8 cellular contexts compared by ENCODE assay signal in the genomic region with DNA sequence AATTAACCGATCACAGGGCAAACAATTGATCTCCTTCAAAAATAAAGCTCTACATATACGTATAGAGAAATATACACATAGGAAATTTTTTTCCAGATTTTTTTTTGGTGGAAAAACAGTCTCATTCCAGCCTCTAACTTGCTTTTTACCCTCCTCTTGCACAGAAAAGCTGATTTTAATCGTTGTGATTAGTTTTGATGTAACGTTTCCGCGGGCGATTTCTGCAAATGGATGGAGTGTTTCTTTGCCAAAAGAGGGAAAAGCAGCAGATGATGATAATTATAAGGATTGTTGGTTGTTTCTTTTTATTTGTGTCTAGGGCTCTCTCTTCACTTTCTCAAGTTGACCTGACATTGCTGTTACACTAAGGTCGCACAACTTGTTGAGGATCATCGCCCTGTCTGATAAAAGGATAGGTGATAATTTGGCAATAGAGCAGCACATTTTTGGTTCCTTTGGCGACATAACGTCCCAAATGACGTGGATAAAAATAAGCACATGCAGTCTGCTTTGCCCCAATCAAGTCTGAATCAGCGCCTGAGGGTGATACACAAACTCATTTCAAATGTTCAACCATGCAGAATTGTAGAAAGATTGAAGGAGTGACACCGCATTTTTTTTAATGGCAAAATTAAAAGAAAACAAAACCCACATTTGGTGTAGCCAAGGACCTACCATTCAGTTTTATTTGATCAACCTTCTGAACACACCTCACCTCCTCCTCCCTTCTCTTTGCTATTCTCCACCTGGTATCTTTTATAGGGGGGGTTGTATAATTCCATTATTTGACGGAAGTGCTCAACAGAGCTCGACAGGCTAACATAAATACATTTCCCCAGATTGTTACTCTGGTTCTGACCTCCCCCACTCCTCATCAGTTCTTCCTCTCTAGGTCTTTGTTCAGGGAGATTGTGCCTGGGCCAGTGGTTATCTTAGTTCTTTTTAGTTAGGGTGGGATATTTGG.
DNase-seq lines count a peak whose midpoint lies in the region; ATAC-seq and TF ChIP-seq lines count a peak whose summit lies in the region.

No MANE protein-coding gene starts in this region.

- H3K27ac ChIP-seq in 22Rv1 (peak overlapping the region; percentile 87), HEK293 (ENCODE audit: extremely low read depth, low read depth, low read length) (no peak overlapping the region; the same call in 1 of the 2 replicates), muscle layer of colon (ENCODE audit: low read depth, low read length) (peak overlapping the region; percentile 78)

- peak overlapping the region; percentile 89 to 96 (median 95) for H3K4me3 Mint-ChIP-seq in brain

- H3K9me3 ChIP-seq in HEK293 (ENCODE audit: control insufficient read depth, insufficient read depth, low read depth, low read length), result no peaks in the 10 kb centered on the region
- H3K9me3 ChIP-seq in muscle layer of colon (ENCODE audit: low read length), result no peaks in the 10 kb centered on the region

- POLR2A ChIA-PET in HEK293 (lab: Yijun Ruan, JAX), result interaction anchor here (0.7 to 2.2 kb wide), 3 partner anchors 109 to 136 kb away, joined by 3 to 13 read pairs (median 3); a partner anchor contains a TSS

- no peaks in the 10 kb centered on the region for H3K27me3 ChIP-seq in muscle layer of colon (ENCODE audit: control insufficient read depth in 1 of 2, insufficient read depth in 2 of 2, low read length in 2 of 2)

- no peak for DNase-seq in OCI-M2 (lab: John Stamatoyannopoulos, UW; ENCODE audit: unreplicated experiment)
- DNase-seq in HT-29 (ENCODE audit: low spot score), result no peak
- no peak for DNase-seq in DMS79 treated with DMSO at 0.1 percent for 48 hours (lab: John Stamatoyannopoulos, UW)

- H3K27ac Mint-ChIP-seq in brain, result peak overlapping the region; percentile 93 to 97 (median 94)

- H3K4me1 Mint-ChIP-seq in brain, result peaks cover 45% of the 10 kb centered on the region

- peaks cover 17% of the 10 kb centered on the region for H3K4me1 ChIP-seq in HEK293 (ENCODE audit: control insufficient read depth, insufficient read depth, low read length)
- H3K4me1 ChIP-seq in muscle layer of colon (ENCODE audit: insufficient read depth, low read length), result peaks cover 22% of the 10 kb centered on the region

- no peaks in the 10 kb centered on the region for H3K36me3 Mint-ChIP-seq in brain

- CTCF ChIA-PET in HEK293 (lab: Yijun Ruan, JAX), result interaction anchor here (0.6 to 1.2 kb wide), 6 partner anchors 9 to 1287 kb away, joined by 3 to 5 read pairs (median 3); no protein-coding TSS in a partner anchor

- peak overlapping the region; percentile 11 for H3K9ac ChIP-seq in muscle layer of colon (ENCODE audit: low read length)

- TF ChIP-seq CTCF in 22Rv1 (IDR thresholded peaks at IDR 0.05) (no peak), HEK293 (tag by site-specific recombination; IDR thresholded peaks at IDR 0.05) (no peak), brain (conservative IDR thresholded peaks at IDR 0.05) (no peak)

- H3K36me3 ChIP-seq in HEK293 (ENCODE audit: control insufficient read depth in 2 of 2, insufficient read depth in 1 of 2, low read length in 2 of 2), result no peaks in the 10 kb centered on the region
- H3K36me3 ChIP-seq in muscle layer of colon (ENCODE audit: insufficient read depth, low read length), result no peaks in the 10 kb centered on the region

- peaks cover 20% of the 10 kb centered on the region for H3K27me3 Mint-ChIP-seq in brain

- no peak for ATAC-seq in HG03432 (IDR thresholded peaks at IDR 0.05; ENCODE audit: unreplicated experiment)

- H3K9me3 Mint-ChIP-seq in brain, result no peaks in the 10 kb centered on the region

- H3K4me3 ChIP-seq in HEK293 (ENCODE audit: low read depth, low read length) (peak overlapping the region; percentile 58), muscle layer of colon (ENCODE audit: low read depth in 1 of 2, low read length in 2 of 2) (peak overlapping the region; percentile 72 to 73)

TF ChIP-seq in HEK293, 187 proteins besides CTCF, POLR2A, EP300 and RAD21 (continues in another document):
- TF ChIP-seq, protein P1, sequence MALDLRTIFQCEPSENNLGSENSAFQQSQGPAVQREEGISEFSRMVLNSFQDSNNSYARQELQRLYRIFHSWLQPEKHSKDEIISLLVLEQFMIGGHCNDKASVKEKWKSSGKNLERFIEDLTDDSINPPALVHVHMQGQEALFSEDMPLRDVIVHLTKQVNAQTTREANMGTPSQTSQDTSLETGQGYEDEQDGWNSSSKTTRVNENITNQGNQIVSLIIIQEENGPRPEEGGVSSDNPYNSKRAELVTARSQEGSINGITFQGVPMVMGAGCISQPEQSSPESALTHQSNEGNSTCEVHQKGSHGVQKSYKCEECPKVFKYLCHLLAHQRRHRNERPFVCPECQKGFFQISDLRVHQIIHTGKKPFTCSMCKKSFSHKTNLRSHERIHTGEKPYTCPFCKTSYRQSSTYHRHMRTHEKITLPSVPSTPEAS (tag by site-specific recombination; IDR thresholded peaks at IDR 0.05), result no peak
- no peak for TF ChIP-seq SCRT1 (tag by site-specific recombination; IDR thresholded peaks at IDR 0.05; ENCODE audit: borderline replicate concordance)
- TF ChIP-seq, protein P2, sequence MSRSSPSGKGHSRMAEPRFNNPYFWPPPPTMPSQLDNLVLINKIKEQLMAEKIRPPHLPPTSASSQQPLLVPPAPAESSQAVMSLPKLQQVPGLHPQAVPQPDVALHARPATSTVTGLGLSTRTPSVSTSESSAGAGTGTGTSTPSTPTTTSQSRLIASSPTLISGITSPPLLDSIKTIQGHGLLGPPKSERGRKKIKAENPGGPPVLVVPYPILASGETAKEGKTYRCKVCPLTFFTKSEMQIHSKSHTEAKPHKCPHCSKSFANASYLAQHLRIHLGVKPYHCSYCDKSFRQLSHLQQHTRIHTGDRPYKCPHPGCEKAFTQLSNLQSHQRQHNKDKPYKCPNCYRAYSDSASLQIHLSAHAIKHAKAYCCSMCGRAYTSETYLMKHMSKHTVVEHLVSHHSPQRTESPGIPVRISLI (tag by site-specific recombination; IDR thresholded peaks at IDR 0.05), result no peak
- no peak for TF ChIP-seq ZNF664 (tag by site-specific recombination; IDR thresholded peaks at IDR 0.05)
- no peak for TF ChIP-seq SALL2 (tag by site-specific recombination; IDR thresholded peaks at IDR 0.05; ENCODE audit: borderline replicate concordance)
- TF ChIP-seq ZNF621 (tag by site-specific recombination; IDR thresholded peaks at IDR 0.05), result no peak
- TF ChIP-seq, protein P3, sequence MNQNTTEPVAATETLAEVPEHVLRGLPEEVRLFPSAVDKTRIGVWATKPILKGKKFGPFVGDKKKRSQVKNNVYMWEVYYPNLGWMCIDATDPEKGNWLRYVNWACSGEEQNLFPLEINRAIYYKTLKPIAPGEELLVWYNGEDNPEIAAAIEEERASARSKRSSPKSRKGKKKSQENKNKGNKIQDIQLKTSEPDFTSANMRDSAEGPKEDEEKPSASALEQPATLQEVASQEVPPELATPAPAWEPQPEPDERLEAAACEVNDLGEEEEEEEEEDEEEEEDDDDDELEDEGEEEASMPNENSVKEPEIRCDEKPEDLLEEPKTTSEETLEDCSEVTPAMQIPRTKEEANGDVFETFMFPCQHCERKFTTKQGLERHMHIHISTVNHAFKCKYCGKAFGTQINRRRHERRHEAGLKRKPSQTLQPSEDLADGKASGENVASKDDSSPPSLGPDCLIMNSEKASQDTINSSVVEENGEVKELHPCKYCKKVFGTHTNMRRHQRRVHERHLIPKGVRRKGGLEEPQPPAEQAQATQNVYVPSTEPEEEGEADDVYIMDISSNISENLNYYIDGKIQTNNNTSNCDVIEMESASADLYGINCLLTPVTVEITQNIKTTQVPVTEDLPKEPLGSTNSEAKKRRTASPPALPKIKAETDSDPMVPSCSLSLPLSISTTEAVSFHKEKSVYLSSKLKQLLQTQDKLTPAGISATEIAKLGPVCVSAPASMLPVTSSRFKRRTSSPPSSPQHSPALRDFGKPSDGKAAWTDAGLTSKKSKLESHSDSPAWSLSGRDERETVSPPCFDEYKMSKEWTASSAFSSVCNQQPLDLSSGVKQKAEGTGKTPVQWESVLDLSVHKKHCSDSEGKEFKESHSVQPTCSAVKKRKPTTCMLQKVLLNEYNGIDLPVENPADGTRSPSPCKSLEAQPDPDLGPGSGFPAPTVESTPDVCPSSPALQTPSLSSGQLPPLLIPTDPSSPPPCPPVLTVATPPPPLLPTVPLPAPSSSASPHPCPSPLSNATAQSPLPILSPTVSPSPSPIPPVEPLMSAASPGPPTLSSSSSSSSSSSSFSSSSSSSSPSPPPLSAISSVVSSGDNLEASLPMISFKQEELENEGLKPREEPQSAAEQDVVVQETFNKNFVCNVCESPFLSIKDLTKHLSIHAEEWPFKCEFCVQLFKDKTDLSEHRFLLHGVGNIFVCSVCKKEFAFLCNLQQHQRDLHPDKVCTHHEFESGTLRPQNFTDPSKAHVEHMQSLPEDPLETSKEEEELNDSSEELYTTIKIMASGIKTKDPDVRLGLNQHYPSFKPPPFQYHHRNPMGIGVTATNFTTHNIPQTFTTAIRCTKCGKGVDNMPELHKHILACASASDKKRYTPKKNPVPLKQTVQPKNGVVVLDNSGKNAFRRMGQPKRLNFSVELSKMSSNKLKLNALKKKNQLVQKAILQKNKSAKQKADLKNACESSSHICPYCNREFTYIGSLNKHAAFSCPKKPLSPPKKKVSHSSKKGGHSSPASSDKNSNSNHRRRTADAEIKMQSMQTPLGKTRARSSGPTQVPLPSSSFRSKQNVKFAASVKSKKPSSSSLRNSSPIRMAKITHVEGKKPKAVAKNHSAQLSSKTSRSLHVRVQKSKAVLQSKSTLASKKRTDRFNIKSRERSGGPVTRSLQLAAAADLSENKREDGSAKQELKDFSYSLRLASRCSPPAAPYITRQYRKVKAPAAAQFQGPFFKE (tag by site-specific recombination; IDR thresholded peaks at IDR 0.05; ENCODE audit: borderline replicate concordance), result no peak
- no peak for TF ChIP-seq ZBTB1 (tag by site-specific recombination; IDR thresholded peaks at IDR 0.05)
- no peak for TF ChIP-seq GLI2 (tag by site-specific recombination; IDR thresholded peaks at IDR 0.05; ENCODE audit: borderline replicate concordance, low read depth)
- peak; percentile 49 for TF ChIP-seq ZNF335 (tag by site-specific recombination; conservative IDR thresholded peaks at IDR 0.05)
